In the genomic region with DNA sequence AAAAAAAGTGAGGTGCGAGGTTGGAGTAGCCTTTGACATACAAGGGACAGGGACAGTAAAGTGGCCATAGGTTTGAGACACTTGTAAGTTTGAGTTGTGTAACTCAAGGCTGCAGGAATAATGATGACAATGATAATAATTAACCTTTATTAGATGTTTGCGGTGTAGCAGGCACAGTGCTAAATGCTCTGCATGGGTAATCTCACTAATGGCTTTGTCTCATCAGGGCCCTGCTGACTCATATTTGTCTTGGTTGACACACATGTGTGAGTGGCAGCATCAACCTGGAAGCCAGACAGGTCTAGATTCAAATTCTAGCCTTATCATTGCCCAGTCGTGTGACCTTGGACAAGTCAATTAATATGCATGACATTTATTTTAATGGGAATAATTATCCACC, we compare ENCODE assay signal across 11 cellular contexts.
DNase-seq lines count a peak whose midpoint lies in the region; ATAC-seq and TF ChIP-seq lines count a peak whose summit lies in the region.
"Had no signal": no experiment of that assay in that cellular context is flagged by ENCODE, and none has a peak within 500 bp of the region (broad histone marks: within the 10 kb centered on the region; RNA-seq: fewer than 3 reads in every experiment).

No MANE protein-coding gene starts in this region.

- DNase-seq in kidney glomerular epithelial cell (lab: John Stamatoyannopoulos, UW) (peak; percentile 54), G401 (ENCODE audit: low spot score) (no peak), NOMO-1 treated with dmso at 0.1 percent for 144 hours (lab: John Stamatoyannopoulos, UW; ENCODE audit: unreplicated experiment) (no peak), spleen (no peak)
- DNase-seq: central memory CD4-positive, alpha-beta T cell; left ventricle myocardium superior; SIG-M5 had no signal

- H3K36me3 ChIP-seq in spleen, result no peaks in the 10 kb centered on the region

- TF ChIP-seq POLR2A in spleen (IDR thresholded peaks at IDR 0.05), result no peak

- no peak overlapping the region for H3K27ac ChIP-seq in spleen

- H3K4me3 ChIP-seq in spleen, result no peak overlapping the region

- WGBS in spleen, 5 donors, result 85 to 91% (median 86%) methylated on average over 3 of the region's 3 CpGs

- no peak for TF ChIP-seq CTCF in spleen (IDR thresholded peaks at IDR 0.05 in 8 of 11, conservative IDR thresholded peaks at IDR 0.05 in 3 of 11)

- H3K9me3 ChIP-seq in spleen, result no peaks in the 10 kb centered on the region

- in situ Hi-C loops in G401 (cut with HindIII; ENCODE audit: low sequenced_read_pairs), result no loop called here

- intact Hi-C loops in spleen (cut with DNase I; ENCODE audit: low total_unique reads), result no loop called here

- H3K27me3 ChIP-seq in spleen (replicated peaks in 1 of 7), result no peaks in the 10 kb centered on the region

- ATAC-seq in GM18873 (IDR thresholded peaks at IDR 0.05; ENCODE audit: low FRiP score, unreplicated experiment) (peak; percentile 99), GM21528 (IDR thresholded peaks at IDR 0.05; ENCODE audit: low FRiP score, unreplicated experiment) (peak; percentile 98), HG03103 (IDR thresholded peaks at IDR 0.05; ENCODE audit: low read depth, unreplicated experiment) (peak; percentile 91)
- ATAC-seq: activated T-helper 17 cell treated with anti-CD3 and anti-CD28 coated beads, Interleukin-2, amount 50 U/mL, for 72 hours; left ventricle myocardium superior had no signal

- H3K4me1 ChIP-seq in spleen, result no peaks in the 10 kb centered on the region
